In genomic region chr12:116155383-116155782, GRCh38 we compare ENCODE assay signal across 18 cellular contexts.
DNase-seq lines count a peak whose midpoint lies in the region; ATAC-seq and TF ChIP-seq lines count a peak whose summit lies in the region.
"Had no signal": no experiment of that assay in that cellular context is flagged by ENCODE, and none has a peak within 500 bp of the region (broad histone marks: within the 10 kb centered on the region; RNA-seq: fewer than 3 reads in every experiment).

No MANE protein-coding gene starts in this region.

- no peaks in the 10 kb centered on the region for H4K20me1 ChIP-seq in GM23338 (replicated peaks; ENCODE audit: insufficient read depth)

- no peak for ATAC-seq in GM23338
- peak; percentile 24 to 58 (median 52) for ATAC-seq in right lobe of liver
- ATAC-seq: A549, HCT116, K562 had no signal

- H3K4me3 Mint-ChIP-seq in GM23338 (no peak overlapping the region), chondrocyte (ENCODE audit: unreplicated experiment) (no peak overlapping the region)
- H3K4me3 Mint-ChIP-seq: CD4-positive, alpha-beta T cell had no signal

- no peak for TF ChIP-seq CTCF in GM23338 (conservative IDR thresholded peaks at IDR 0.05; ENCODE audit: low read depth in 2 of 2)
- no peak for TF ChIP-seq CTCF in chondrocyte (IDR thresholded peaks at IDR 0.05)
- no peak for TF ChIP-seq CTCF in right lobe of liver (IDR thresholded peaks at IDR 0.05)

- H3K27me3 Mint-ChIP-seq in GM23338 (ENCODE audit: insufficient read depth, low read depth, poor library complexity) (no peaks in the 10 kb centered on the region), chondrocyte (ENCODE audit: low read depth) (no peaks in the 10 kb centered on the region)
- H3K27me3 Mint-ChIP-seq: CD4-positive, alpha-beta T cell had no signal

- H3K36me3 Mint-ChIP-seq in GM23338 (ENCODE audit: low read depth): no peaks in the 10 kb centered on the region
- H3K36me3 Mint-ChIP-seq in chondrocyte (ENCODE audit: low read depth): no peaks in the 10 kb centered on the region

- 0 out of 2 replicates have a peak overlapping the region, but pooled peaks have one; percentile 10 for H3K27ac Mint-ChIP-seq in GM23338
- peak overlapping the region; percentile 15 for H3K27ac Mint-ChIP-seq in chondrocyte (ENCODE audit: unreplicated experiment)
- H3K27ac Mint-ChIP-seq: CD4-positive, alpha-beta T cell had no signal

- H3K27me3 ChIP-seq in GM23338 (ENCODE audit: insufficient read depth) (no peaks in the 10 kb centered on the region), HUES48 (ENCODE audit: control insufficient read depth, insufficient read depth, low read length) (no peaks in the 10 kb centered on the region), right lobe of liver (no peaks in the 10 kb centered on the region)

- no peaks in the 10 kb centered on the region for H3K9me2 ChIP-seq in GM23338 (ENCODE audit: insufficient read depth)

- peaks cover 94% of the 10 kb centered on the region for H3K79me2 ChIP-seq in GM23338 (replicated peaks; ENCODE audit: insufficient read depth)

- H3K4me3 ChIP-seq in GM23338 (no peak overlapping the region), HUES48 (ENCODE audit: low read depth, low read length) (no peak overlapping the region), right lobe of liver (no peak overlapping the region)
- H3K4me3 ChIP-seq: A549, K562 had no signal

- H2AFZ ChIP-seq in GM23338: no peak overlapping the region

- H3K36me3 ChIP-seq in GM23338 (ENCODE audit: insufficient read depth) (no peaks in the 10 kb centered on the region), HUES48 (ENCODE audit: control insufficient read depth, insufficient read depth, low read length) (no peaks in the 10 kb centered on the region), right lobe of liver (no peaks in the 10 kb centered on the region)

- DNase-seq in GM23338 (ENCODE audit: low spot score) (no peak), chondrocyte (ENCODE audit: low spot score) (no peak), right lobe of liver (no peak), EL (no peak), LoVo (ENCODE audit: low spot score) (no peak), putamen (ENCODE audit: low spot score) (no peak)
- no peak for DNase-seq in central memory CD4-positive, alpha-beta T cell
- DNase-seq: AML-193; Caco-2; CD4-positive, alpha-beta T cell; GDM1; IMR-90 had no signal

- H3K4me1 Mint-ChIP-seq in GM23338 (peaks cover 55% of the 10 kb centered on the region), chondrocyte (ENCODE audit: low read depth) (peaks cover 84% of the 10 kb centered on the region)

- no peaks in the 10 kb centered on the region for H3K9me3 Mint-ChIP-seq in GM23338
- H3K9me3 Mint-ChIP-seq in chondrocyte (ENCODE audit: low read depth): no peaks in the 10 kb centered on the region
- H3K9me3 Mint-ChIP-seq: CD4-positive, alpha-beta T cell had no signal

- H3K9ac ChIP-seq in HUES48 (ENCODE audit: low read depth, low read length): no peak overlapping the region

- no peak overlapping the region for H3K4me2 ChIP-seq in GM23338
- H3K4me2 ChIP-seq: A549 had no signal

- WGBS in right lobe of liver (ENCODE audit: insufficient coverage, low coverage, low lambda C conversion rate, missing lambda C conversion rate): 33% methylated on average over 8 of the region's 8 CpGs

- no peaks in the 10 kb centered on the region for H3K9me3 ChIP-seq in HUES48 (ENCODE audit: control insufficient read depth, insufficient read depth, low read length)
- H3K9me3 ChIP-seq in right lobe of liver: no peaks in the 10 kb centered on the region
- H3K9me3 ChIP-seq: A549, Caco-2 had no signal

- intact Hi-C loops in right lobe of liver (cut with DNase I): no loop called here

- H3K27ac ChIP-seq in GM23338 (ENCODE audit: low read depth) (no peak overlapping the region), HUES48 (ENCODE audit: low read depth, low read length) (peak overlapping the region; percentile 78), right lobe of liver (no peak overlapping the region)
- H3K27ac ChIP-seq: 22Rv1, A549, C4-2B had no signal

- no peaks in the 10 kb centered on the region for H3F3A ChIP-seq in GM23338 (replicated peaks; ENCODE audit: low read depth)

- H3K4me1 ChIP-seq in GM23338 (ENCODE audit: insufficient read depth) (peaks cover 65% of the 10 kb centered on the region), HUES48 (ENCODE audit: control insufficient read depth, insufficient read depth, low read length) (peaks cover 94% of the 10 kb centered on the region), right lobe of liver (peaks cover 0 to 46% (median 14%) of the 10 kb centered on the region in 4 donors)

- TF ChIP-seq POLR2A in right lobe of liver (IDR thresholded peaks at IDR 0.05): no peak

TF ChIP-seq in GM23338, 12 proteins besides CTCF, POLR2A, EP300 and RAD21 (continues in another document):
- no peak for TF ChIP-seq ETS1 (IDR thresholded peaks at IDR 0.05)
- TF ChIP-seq STAT1 (IDR thresholded peaks at IDR 0.05; ENCODE audit: unreplicated experiment): no peak
- no peak for TF ChIP-seq ZNF462 (CRISPR knock-in tag; IDR thresholded peaks at IDR 0.05)
- no peak for TF ChIP-seq ZNF114 (CRISPR knock-in tag; IDR thresholded peaks at IDR 0.05)
- TF ChIP-seq JUNB (IDR thresholded peaks at IDR 0.05; ENCODE audit: unreplicated experiment): no peak
